Comparison of ENCODE assay signal across 21 cellular contexts in the genomic region with DNA sequence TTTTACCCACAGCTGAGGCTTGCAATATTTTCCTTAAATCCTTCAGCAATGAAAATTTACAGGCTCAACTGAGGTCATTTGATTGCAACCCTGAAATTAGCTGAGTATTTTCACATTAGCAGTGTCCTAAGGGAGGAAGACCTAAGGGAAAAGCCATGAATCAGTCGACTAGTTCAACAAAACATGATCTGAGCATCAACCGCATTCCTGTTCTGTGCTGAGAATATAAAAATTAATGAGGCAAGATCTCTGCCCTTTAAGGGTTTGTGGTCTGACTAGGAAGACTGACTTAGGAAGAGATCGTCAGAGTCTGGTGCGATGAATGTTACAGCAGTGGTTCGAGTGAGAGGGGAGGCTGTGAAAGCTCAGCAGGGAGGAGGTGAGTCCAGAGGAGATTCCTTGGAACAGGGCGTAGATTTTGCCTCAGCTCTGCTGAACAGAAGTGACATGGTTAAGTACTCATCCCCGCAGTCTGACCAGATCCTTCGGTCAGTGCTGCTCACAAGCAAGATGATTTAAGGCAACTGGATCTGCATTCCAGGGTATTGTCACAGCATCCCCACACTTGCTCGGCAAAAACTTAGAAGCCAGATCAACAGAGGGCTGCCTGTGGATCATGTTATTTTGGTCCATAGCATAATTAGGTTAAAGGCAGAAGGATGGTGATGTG. TPM values are rescaled to one million over a fixed set of nuclear protein-coding genes. Genes with fewer than 3 reads are reported as not detected.
DNase-seq lines count a peak whose midpoint lies in the region; ATAC-seq, FAIRE-seq and TF ChIP-seq lines count a peak whose summit lies in the region.
"Had no signal": no experiment of that assay in that cellular context is flagged by ENCODE, and none has a peak within 500 bp of the region (broad histone marks: within the 10 kb centered on the region; RNA-seq: fewer than 3 reads in every experiment).

No MANE protein-coding gene starts in this region.

- no peak overlapping the region for H3K27ac Mint-ChIP-seq in activated naive CD4-positive, alpha-beta T cell treated with anti-CD3 and anti-CD28 coated beads for 36 hours
- H3K27ac Mint-ChIP-seq: mesothelial cell of epicardium had no signal

- 78 to 87% methylated on average over 9 of the region's 9 CpGs for WGBS in pancreas, 2 donors

- H3K9me3 Mint-ChIP-seq in activated naive CD4-positive, alpha-beta T cell treated with anti-CD3 and anti-CD28 coated beads for 36 hours = no peaks in the 10 kb centered on the region
- H3K9me3 Mint-ChIP-seq: mesothelial cell of epicardium had no signal

- no peak overlapping the region for H3K4me3 ChIP-seq in pancreas
- H3K4me3 ChIP-seq: HAP-1, stomach had no signal

- H3K4me3 Mint-ChIP-seq in activated naive CD4-positive, alpha-beta T cell treated with anti-CD3 and anti-CD28 coated beads for 36 hours = no peak overlapping the region
- H3K4me3 Mint-ChIP-seq: mesothelial cell of epicardium had no signal

- H3K27ac ChIP-seq in pancreas (no peak overlapping the region), substantia nigra (ENCODE audit: low read depth, low read length, poor library complexity, severe bottlenecking) (no peak overlapping the region)
- H3K27ac ChIP-seq: stomach had no signal

- no peak for FAIRE-seq in pancreas (lab: Jason Lieb, UNC)
- no peak for FAIRE-seq in frontal cortex (lab: Jason Lieb, UNC)
- FAIRE-seq: colon, GM12891, urothelium cell line had no signal

- no peaks in the 10 kb centered on the region for H3K27me3 ChIP-seq in pancreas
- H3K27me3 ChIP-seq: stomach had no signal

- H3K9me3 ChIP-seq in pancreas = no peaks in the 10 kb centered on the region
- H3K9me3 ChIP-seq: HAP-1, stomach had no signal

- intact Hi-C loops in pancreas (cut with DNase I) = no loop called here
- intact Hi-C loops in activated naive CD4-positive, alpha-beta T cell treated with anti-CD3 and anti-CD28 coated beads for 36 hours (cut with micrococcal nuclease) = loop anchor here (2.0 to 5.0 kb wide), 3 partner anchors 240 to 530 kb away; no protein-coding TSS in a partner anchor

- peak in 3 of 4 donors; percentile 8 to 22 (median 19) for ATAC-seq in pancreas
- no peak for ATAC-seq in GM18511 (IDR thresholded peaks at IDR 0.05; ENCODE audit: unreplicated experiment)
- ATAC-seq: right cardiac atrium had no signal

- H3K36me3 Mint-ChIP-seq in activated naive CD4-positive, alpha-beta T cell treated with anti-CD3 and anti-CD28 coated beads for 36 hours (ENCODE audit: low read depth) = no peaks in the 10 kb centered on the region
- H3K36me3 Mint-ChIP-seq: mesothelial cell of epicardium had no signal

- no peaks in the 10 kb centered on the region for H3K4me1 ChIP-seq in pancreas
- H3K4me1 ChIP-seq: HAP-1, stomach had no signal

- H3K4me1 Mint-ChIP-seq in activated naive CD4-positive, alpha-beta T cell treated with anti-CD3 and anti-CD28 coated beads for 36 hours (ENCODE audit: low read depth) = no peaks in the 10 kb centered on the region
- H3K4me1 Mint-ChIP-seq: mesothelial cell of epicardium had no signal

- TF ChIP-seq CTCF in pancreas (IDR thresholded peaks at IDR 0.05) = no peak

- no peaks in the 10 kb centered on the region for H3K27me3 Mint-ChIP-seq in activated naive CD4-positive, alpha-beta T cell treated with anti-CD3 and anti-CD28 coated beads for 36 hours (ENCODE audit: low read depth)

- H3K36me3 ChIP-seq in pancreas = no peaks in the 10 kb centered on the region

- DNase-seq in AG20443 (ENCODE audit: low spot score) (peak; percentile 22), M059J (ENCODE audit: low read depth) (peak; percentile 29), fibroblast of peridontal ligament (ENCODE audit: extremely low read depth) (peak; percentile 92), pancreas (no peak), substantia nigra (lab: John Stamatoyannopoulos, UW) (no peak), frontal cortex (ENCODE audit: low spot score in 2 of 2) (no peak)
- DNase-seq in activated naive CD4-positive, alpha-beta T cell treated with anti-CD3 and anti-CD28 coated beads for 36 hours = no peak
- DNase-seq: activated CD4-positive, CD25-positive, alpha-beta regulatory T cell treated with anti-CD3 and anti-CD28 coated beads, Interleukin-2, amount 50 U/mL, for 72 hours; activated gamma-delta T cell treated with Interleukin-2 at 50 U/mL for 16 hours; Kasumi-1; left cardiac atrium; NCI-H1417; right cardiac atrium; stimulated activated CD4-positive, alpha-beta T cell treated with anti-CD3 and anti-CD28 coated beads, Interleukin-2, amount 100 ng/mL, for 24 hours; stomach had no signal

- CTCF ChIA-PET in activated naive CD4-positive, alpha-beta T cell treated with anti-CD3 and anti-CD28 coated beads for 36 hours (lab: Charles Lee) = interaction anchor here (0.7 to 1.1 kb wide), 4 partner anchors 8 to 204 kb away, joined by 3 read pairs; no protein-coding TSS in a partner anchor

RNA-seq across cellular contexts. Expression of a gene that starts 49.6 kb away (rescaled TPM):
- 22.8 and 36.0 TPM in 2 replicates for total RNA-seq in M059J (2014; rRNA removed; shearing (Covaris generic))
- total RNA-seq in pancreas = 1 to 10 TPM in 5 of 6 donors, under 1 TPM in 1; 0.94 to 9.5 (median 3.4) TPM
- 1 to 10 TPM in 1 of 2 donors, under 1 TPM in 1; 0.61 to 2.0 TPM for polyA plus RNA-seq in pancreas
- total RNA-seq in activated naive CD4-positive, alpha-beta T cell treated with anti-CD3 and anti-CD28 coated beads for 36 hours = 1 to 10 TPM; 7.9 to 9.2 TPM
- total RNA-seq in frontal cortex = 42.4 TPM

Comparison
In these comparisons a context has a peak if more than half of its experiments do, and no peak if none do; other contexts are left out.
1. DNase-seq: peak in AG20443 (single experiment), M059J (single experiment) and fibroblast of peridontal ligament (single experiment); none in pancreas (0 of 6), substantia nigra (0 of 49), activated naive CD4-positive, alpha-beta T cell treated with anti-CD3 and anti-CD28 coated beads for 36 hours (single experiment) and frontal cortex (0 of 2).